ENCODE assay signal across 11 cellular contexts in the genomic region with DNA sequence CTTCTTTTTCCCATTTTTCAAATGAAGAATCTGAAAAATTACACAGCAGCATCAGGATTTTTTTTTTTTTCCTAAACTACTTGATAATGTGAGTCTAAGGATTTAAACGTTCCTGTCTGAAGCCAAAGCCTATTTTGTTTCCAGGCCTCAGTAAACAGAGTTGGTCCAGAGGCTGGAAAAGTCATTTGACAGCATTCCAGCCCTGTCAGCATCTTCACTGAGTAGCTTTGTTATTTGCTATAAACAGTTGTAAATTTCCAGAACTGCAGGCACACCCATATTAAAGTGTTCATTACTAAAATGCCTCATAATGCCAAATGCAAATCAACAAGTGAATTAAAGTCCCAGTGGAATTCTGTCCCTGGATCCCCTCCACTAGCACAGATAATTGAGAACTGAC. TPM values are rescaled to one million over a fixed set of nuclear protein-coding genes. Genes with fewer than 3 reads are reported as not detected.
DNase-seq lines count a peak whose midpoint lies in the region; ATAC-seq and TF ChIP-seq lines count a peak whose summit lies in the region.
"Had no signal": no experiment of that assay in that cellular context is flagged by ENCODE, and none has a peak within 500 bp of the region (broad histone marks: within the 10 kb centered on the region; RNA-seq: fewer than 3 reads in every experiment).

No MANE protein-coding gene starts in this region.

- peaks cover 5% of the 10 kb centered on the region for H3K36me3 Mint-ChIP-seq in mesothelial cell of epicardium

- H3K4me3 Mint-ChIP-seq in mesothelial cell of epicardium, result no peak overlapping the region

- H3K27me3 ChIP-seq in thoracic aorta (replicated peaks; ENCODE audit: insufficient read depth), result no peaks in the 10 kb centered on the region

- peaks cover 43% of the 10 kb centered on the region for H3K4me1 Mint-ChIP-seq in mesothelial cell of epicardium

- no peaks in the 10 kb centered on the region for H3K27me3 Mint-ChIP-seq in mesothelial cell of epicardium (ENCODE audit: low read depth)

- peaks cover 36 to 82% of the 10 kb centered on the region in 2 donors for H3K4me1 ChIP-seq in thoracic aorta (ENCODE audit: control insufficient read depth in 1 of 2, low read depth in 2 of 2)

- ATAC-seq in thoracic aorta (ENCODE audit: insufficient number of reproducible peaks, low FRiP score, low read depth) (no peak), HG03280 (IDR thresholded peaks at IDR 0.05; ENCODE audit: unreplicated experiment) (no peak), HG02840 (IDR thresholded peaks at IDR 0.05; ENCODE audit: low FRiP score, unreplicated experiment) (no peak)
- ATAC-seq: left colon had no signal

- H3K27ac ChIP-seq in thoracic aorta, result peak overlapping the region; percentile 21 to 64

- DNase-seq in RPMI7951 (ENCODE audit: low read depth) (peak; percentile 48), fibroblast of gingiva (ENCODE audit: low read depth) (peak; percentile 64), mesothelial cell of epicardium (ENCODE audit: low spot score in 2 of 2, unreplicated experiment in 2 of 2) (no peak), thoracic aorta (ENCODE audit: low spot score) (no peak), activated gamma-delta T cell treated with Interleukin-2 at 50 U/mL for 16 hours (no peak)
- no peak for DNase-seq in activated CD8-positive, alpha-beta memory T cell treated with anti-CD3 and anti-CD28 coated beads for 24 hours
- DNase-seq: effector CD4-positive, alpha-beta T cell; left colon; MV-4-11 had no signal

- H3K27ac Mint-ChIP-seq in mesothelial cell of epicardium, result peak overlapping the region; percentile 56

- TF ChIP-seq CTCF in mesothelial cell of epicardium (IDR thresholded peaks at IDR 0.05; ENCODE audit: unreplicated experiment), result no peak
- no peak for TF ChIP-seq CTCF in thoracic aorta (IDR thresholded peaks at IDR 0.05)

- H3K36me3 ChIP-seq in thoracic aorta, result no peaks in the 10 kb centered on the region

- no peaks in the 10 kb centered on the region for H3K9me3 Mint-ChIP-seq in mesothelial cell of epicardium

- no peak overlapping the region for H3K4me3 ChIP-seq in thoracic aorta

- no peaks in the 10 kb centered on the region for H3K9me3 ChIP-seq in thoracic aorta

RNA-seq across cellular contexts. Expression of a gene that starts 35.5 kb away (rescaled TPM):
- 39.3 and 63.4 TPM in 2 replicates for total RNA-seq in RPMI7951 (2014; rRNA removed; shearing (Covaris generic))
- total RNA-seq in mesothelial cell of epicardium, result 102 to 109 TPM (median 109 TPM) in 3 replicates
- 100 to 1,000 TPM; 139 to 140 TPM for total RNA-seq in thoracic aorta

Comparison
In these comparisons a context has a peak if more than half of its experiments do, and no peak if none do; other contexts are left out.
1. DNase-seq: peak in RPMI7951 (single experiment) and fibroblast of gingiva (single experiment); none in mesothelial cell of epicardium (0 of 2), thoracic aorta (single experiment), activated gamma-delta T cell treated with Interleukin-2 at 50 U/mL for 16 hours (single experiment) and activated CD8-positive, alpha-beta memory T cell treated with anti-CD3 and anti-CD28 coated beads for 24 hours (single experiment).